ENCODE assay signal across 8 cellular contexts in genomic region chr1:12124693-12125421, GRCh38.
A peak's percentile ranks its signal among the peaks of the same experiment; 100 is the strongest.
DNase-seq lines count a peak whose midpoint lies in the region; ATAC-seq and TF ChIP-seq lines count a peak whose summit lies in the region.

No MANE protein-coding gene starts in this region.

- no peaks in the 10 kb centered on the region for H3K9me3 Mint-ChIP-seq in effector memory CD8-positive, alpha-beta T cell

- peak overlapping the region; percentile 64 to 84 for H3K27ac Mint-ChIP-seq in effector memory CD8-positive, alpha-beta T cell

- peak; percentile 84 for TF ChIP-seq CTCF in AG04449 (IDR thresholded peaks at IDR 0.05; ENCODE audit: insufficient read depth, low read length, missing control alignments)

- peaks cover 20 to 27% of the 10 kb centered on the region in 2 donors for H3K4me1 Mint-ChIP-seq in effector memory CD8-positive, alpha-beta T cell (ENCODE audit: low read depth in 2 of 2)

- POLR2A ChIA-PET in AG04449 (lab: Yijun Ruan, JAX) = interaction anchor here (1.3 kb wide), 1 partner anchor 217 kb away, joined by 6 read pairs; no protein-coding TSS in a partner anchor

- CTCF ChIA-PET in AG04449 (lab: Yijun Ruan, JAX) = interaction anchor here (0.6 to 16.0 kb wide), 42 partner anchors 9 to 534 kb away, joined by 3 to 730 read pairs (median 7); partner anchors contain the start of gene VPS13D

- DNase-seq in AG04449 (ENCODE audit: low read depth, low spot score) (no peak), NCI-H526 treated with DMSO at 0.1 percent for 48 hours (lab: John Stamatoyannopoulos, UW) (peak; percentile 8), middle frontal gyrus (ENCODE audit: extremely low spot score, low spot score) (peak; percentile 38), GM19240 (ENCODE audit: insufficient read length, low spot score) (no peak)
- peak; percentile 64 to 65 for DNase-seq in activated CD8-positive, alpha-beta memory T cell treated with anti-CD3 and anti-CD28 coated beads for 1 hour (ENCODE audit: extremely low read depth in 1 of 2, low read depth in 1 of 2)
- peak; percentile 76 to 88 (median 79) for DNase-seq in effector memory CD8-positive, alpha-beta T cell
- DNase-seq in stimulated activated CD8-positive, alpha-beta memory T cell treated with anti-CD3 and anti-CD28 coated beads, Interleukin-2, amount 100 ng/mL, for 48 hours (ENCODE audit: low read depth in 2 of 2) = peak; percentile 57 to 62

- H3K27me3 Mint-ChIP-seq in effector memory CD8-positive, alpha-beta T cell = no peaks in the 10 kb centered on the region

- ATAC-seq in GM18909 (IDR thresholded peaks at IDR 0.05; ENCODE audit: poor library complexity, unreplicated experiment) = peak; percentile 45
- peak; percentile 69 for ATAC-seq in effector memory CD8-positive, alpha-beta T cell (replicated peaks)

- no peaks in the 10 kb centered on the region for H3K36me3 Mint-ChIP-seq in effector memory CD8-positive, alpha-beta T cell (ENCODE audit: insufficient read depth)

- peak overlapping the region; percentile 31 to 65 for H3K4me3 Mint-ChIP-seq in effector memory CD8-positive, alpha-beta T cell

- H3K4me3 ChIP-seq in AG04449 (ENCODE audit: low read depth, low read length) = no peak overlapping the region

Comparison
In these comparisons a context has a peak if more than half of its experiments do, and no peak if none do; other contexts are left out.
1. DNase-seq: peak in NCI-H526 treated with DMSO at 0.1 percent for 48 hours (single experiment), activated CD8-positive, alpha-beta memory T cell treated with anti-CD3 and anti-CD28 coated beads for 1 hour (2 of 2), effector memory CD8-positive, alpha-beta T cell (3 of 3), middle frontal gyrus (single experiment) and stimulated activated CD8-positive, alpha-beta memory T cell treated with anti-CD3 and anti-CD28 coated beads, Interleukin-2, amount 100 ng/mL, for 48 hours (2 of 2); none in AG04449 (single experiment) and GM19240 (single experiment).